23 cellular contexts compared by ENCODE assay signal in genomic region chr6:165574220-165574619, GRCh38.
DNase-seq lines count a peak whose midpoint lies in the region; ATAC-seq and TF ChIP-seq lines count a peak whose summit lies in the region.
"Had no signal": no experiment of that assay in that cellular context is flagged by ENCODE, and none has a peak within 500 bp of the region (broad histone marks: within the 10 kb centered on the region; RNA-seq: fewer than 3 reads in every experiment).

No MANE protein-coding gene starts in this region.

- ATAC-seq in Panc1 (no peak; the same call in 1 of the 2 replicates), GM18861 (IDR thresholded peaks at IDR 0.05; ENCODE audit: unreplicated experiment) (no peak), HG03460 (IDR thresholded peaks at IDR 0.05; ENCODE audit: unreplicated experiment) (no peak)
- ATAC-seq in CD4-positive, alpha-beta T cell (ENCODE audit: poor library complexity): no peak
- ATAC-seq: SK-N-SH treated with all-trans-retinoic acid at 6 μM for 48 hours had no signal

- H3K27ac ChIP-seq in Panc1 (ENCODE audit: low read length) (peak overlapping the region; percentile 97), hepatocyte (peak overlapping the region; percentile 59)
- no peak overlapping the region for H3K27ac ChIP-seq in CD4-positive, alpha-beta T cell (ENCODE audit: low read depth, low read length)
- H3K27ac ChIP-seq: BLaER1, left lung, RWPE1 had no signal

- H3K4me3 Mint-ChIP-seq in CD4-positive, alpha-beta T cell: no peak overlapping the region
- H3K4me3 Mint-ChIP-seq: activated naive CD4-positive, alpha-beta T cell treated with anti-CD3 and anti-CD28 coated beads, Interleukin-2, amount 50 U/mL, for 24 hours; activated T-cell treated with anti-CD3 and anti-CD28 coated beads, Interleukin-2, amount 50 U/mL, for 72 hours had no signal

- no peaks in the 10 kb centered on the region for H3K27me3 Mint-ChIP-seq in CD4-positive, alpha-beta T cell
- H3K27me3 Mint-ChIP-seq: activated naive CD4-positive, alpha-beta T cell treated with anti-CD3 and anti-CD28 coated beads, Interleukin-2, amount 50 U/mL, for 24 hours had no signal

- intact Hi-C loops in Panc1 (cut with micrococcal nuclease; ENCODE audit: unreplicated experiment): no loop called here
- intact Hi-C loops in CD4-positive, alpha-beta T cell (cut with DNase I, micrococcal nuclease): no loop called here

- H3K4me1 ChIP-seq in Panc1 (ENCODE audit: control insufficient read depth, insufficient read depth, low read length) (peaks cover 59% of the 10 kb centered on the region), hepatocyte (ENCODE audit: insufficient read depth) (peaks cover 11% of the 10 kb centered on the region), skeletal muscle satellite cell (ENCODE audit: control insufficient read depth, insufficient read depth, low read length) (peaks cover 55% of the 10 kb centered on the region)
- H3K4me1 ChIP-seq: left lung had no signal

- no peaks in the 10 kb centered on the region for H3K79me2 ChIP-seq in hepatocyte

- no peaks in the 10 kb centered on the region for H3K27me3 ChIP-seq in Panc1 (ENCODE audit: control insufficient read depth, insufficient read depth, low read length)
- no peaks in the 10 kb centered on the region for H3K27me3 ChIP-seq in hepatocyte
- no peaks in the 10 kb centered on the region for H3K27me3 ChIP-seq in skeletal muscle satellite cell (ENCODE audit: control insufficient read depth, insufficient read depth, low read length)
- no peaks in the 10 kb centered on the region for H3K27me3 ChIP-seq in CD4-positive, alpha-beta T cell (ENCODE audit: control insufficient read depth, insufficient read depth, low read length)
- H3K27me3 ChIP-seq: BLaER1, left lung had no signal

- BruUV-seq in Panc1 (replicated peaks; lab: Mats Ljungman, UMichigan): TSS peak; percentile 41

- peak overlapping the region; percentile 44 for H3K9ac ChIP-seq in skeletal muscle satellite cell (ENCODE audit: low read depth, low read length)
- H3K9ac ChIP-seq: BLaER1 had no signal

- H4K20me1 ChIP-seq in hepatocyte (ENCODE audit: insufficient read depth, poor library complexity, severe bottlenecking): no peaks in the 10 kb centered on the region
- H4K20me1 ChIP-seq: BLaER1 had no signal

- POLR2A ChIA-PET in Panc1 (lab: Charles Lee): interaction anchor here (0.5 to 0.6 kb wide), 2 partner anchors 30 to 148 kb away, joined by 3 read pairs; no protein-coding TSS in a partner anchor
- POLR2A ChIA-PET in CD4-positive, alpha-beta T cell (lab: Charles Lee): no interaction called here

- CTCF ChIA-PET in Panc1 (lab: Charles Lee): no interaction called here
- CTCF ChIA-PET in CD4-positive, alpha-beta T cell (lab: Charles Lee): no interaction called here

- DNase-seq in Caki2 (ENCODE audit: low read depth) (peak; percentile 21), Panc1 (ENCODE audit: low read depth, low spot score) (no peak), hepatocyte (ENCODE audit: low spot score) (no peak)
- no peak for DNase-seq in activated CD4-positive, CD25-positive, alpha-beta regulatory T cell (lab: John Stamatoyannopoulos, UW)
- DNase-seq in CD4-positive, alpha-beta T cell: no peak
- DNase-seq: activated CD4-positive, alpha-beta T cell treated with anti-CD3 and anti-CD28 coated beads for 4 hours; activated T-cell treated with anti-CD3 and anti-CD28 coated beads, Interleukin-2, amount 50 U/mL, for 72 hours; central memory CD4-positive, alpha-beta T cell; COR-L47; DMS79 treated with DMSO at 0.1 percent for 48 hours; H7; left lung; NCI-H1930; NCI-H69; posterior cingulate gyrus; T-helper 2 cell had no signal

- no peaks in the 10 kb centered on the region for H3K4me1 Mint-ChIP-seq in CD4-positive, alpha-beta T cell (ENCODE audit: low read depth)
- H3K4me1 Mint-ChIP-seq: activated naive CD4-positive, alpha-beta T cell treated with anti-CD3 and anti-CD28 coated beads, Interleukin-2, amount 50 U/mL, for 24 hours had no signal

- H3K9me2 ChIP-seq in hepatocyte (replicated peaks; ENCODE audit: insufficient read depth): no peaks in the 10 kb centered on the region

- H3K27ac Mint-ChIP-seq in CD4-positive, alpha-beta T cell: no peak overlapping the region
- H3K27ac Mint-ChIP-seq: activated naive CD4-positive, alpha-beta T cell treated with anti-CD3 and anti-CD28 coated beads, Interleukin-2, amount 50 U/mL, for 24 hours; activated T-cell treated with anti-CD3 and anti-CD28 coated beads, Interleukin-2, amount 50 U/mL, for 72 hours had no signal

- WGBS in hepatocyte (ENCODE audit: low lambda C conversion rate, missing lambda C conversion rate): 42% methylated on average over 2 of the region's 2 CpGs

- H3K9me3 ChIP-seq in Panc1 (ENCODE audit: control insufficient read depth, insufficient read depth, low read depth, low read length): no peaks in the 10 kb centered on the region; the same call in 1 of the 2 replicates
- no peaks in the 10 kb centered on the region for H3K9me3 ChIP-seq in hepatocyte (ENCODE audit: low read depth)
- no peaks in the 10 kb centered on the region for H3K9me3 ChIP-seq in skeletal muscle satellite cell (replicated peaks; ENCODE audit: low read length)
- no peaks in the 10 kb centered on the region for H3K9me3 ChIP-seq in CD4-positive, alpha-beta T cell (ENCODE audit: control insufficient read depth, low read length)
- H3K9me3 ChIP-seq: BLaER1 had no signal

- H3K4me2 ChIP-seq in hepatocyte (peak overlapping the region; percentile 23), skeletal muscle satellite cell (ENCODE audit: low read length) (peak overlapping the region; percentile 1)
- H3K4me2 ChIP-seq: BLaER1 had no signal

- H3K4me3 ChIP-seq in Panc1 (ENCODE audit: low read depth in 2 of 2, low read length in 2 of 2) (peak overlapping the region in 1 of 2 experiments; percentile 28; a peak in 2 of 4 replicates), hepatocyte (no peak overlapping the region), skeletal muscle satellite cell (ENCODE audit: low read length) (no peak overlapping the region)
- H3K4me3 ChIP-seq: BLaER1, left lung had no signal

- no peaks in the 10 kb centered on the region for H3K36me3 ChIP-seq in Panc1 (ENCODE audit: control insufficient read depth, insufficient read depth, low read length)
- no peaks in the 10 kb centered on the region for H3K36me3 ChIP-seq in hepatocyte (replicated peaks; ENCODE audit: insufficient read depth, low read depth)
- H3K36me3 ChIP-seq in skeletal muscle satellite cell (ENCODE audit: insufficient read depth, low read length): no peaks in the 10 kb centered on the region
- H3K36me3 ChIP-seq: BLaER1, left lung had no signal

- H3K36me3 Mint-ChIP-seq in CD4-positive, alpha-beta T cell (ENCODE audit: low read depth): no peaks in the 10 kb centered on the region
- H3K36me3 Mint-ChIP-seq: activated naive CD4-positive, alpha-beta T cell treated with anti-CD3 and anti-CD28 coated beads, Interleukin-2, amount 50 U/mL, for 24 hours had no signal

- no peak overlapping the region for H2AFZ ChIP-seq in hepatocyte

- H3K9me3 Mint-ChIP-seq in CD4-positive, alpha-beta T cell: no peaks in the 10 kb centered on the region
- H3K9me3 Mint-ChIP-seq: activated naive CD4-positive, alpha-beta T cell treated with anti-CD3 and anti-CD28 coated beads, Interleukin-2, amount 50 U/mL, for 24 hours; activated T-cell treated with anti-CD3 and anti-CD28 coated beads, Interleukin-2, amount 50 U/mL, for 72 hours had no signal

- no peak for TF ChIP-seq CTCF in Panc1 (IDR thresholded peaks at IDR 0.05)
- TF ChIP-seq CTCF in hepatocyte (IDR thresholded peaks at IDR 0.05; ENCODE audit: poor library complexity): no peak
- no peak for TF ChIP-seq CTCF in CD4-positive, alpha-beta T cell (IDR thresholded peaks at IDR 0.05)

- in situ Hi-C loops in Caki2 (cut with HindIII; ENCODE audit: low pct_unique_long_range_greater_than_20kb, low sequenced_read_pairs): no loop called here
- in situ Hi-C loops in Panc1 (cut with HindIII; ENCODE audit: low pct_unique_long_range_greater_than_20kb, low sequenced_read_pairs): no loop called here
